8 cellular contexts compared by ENCODE assay signal in the genomic region with DNA sequence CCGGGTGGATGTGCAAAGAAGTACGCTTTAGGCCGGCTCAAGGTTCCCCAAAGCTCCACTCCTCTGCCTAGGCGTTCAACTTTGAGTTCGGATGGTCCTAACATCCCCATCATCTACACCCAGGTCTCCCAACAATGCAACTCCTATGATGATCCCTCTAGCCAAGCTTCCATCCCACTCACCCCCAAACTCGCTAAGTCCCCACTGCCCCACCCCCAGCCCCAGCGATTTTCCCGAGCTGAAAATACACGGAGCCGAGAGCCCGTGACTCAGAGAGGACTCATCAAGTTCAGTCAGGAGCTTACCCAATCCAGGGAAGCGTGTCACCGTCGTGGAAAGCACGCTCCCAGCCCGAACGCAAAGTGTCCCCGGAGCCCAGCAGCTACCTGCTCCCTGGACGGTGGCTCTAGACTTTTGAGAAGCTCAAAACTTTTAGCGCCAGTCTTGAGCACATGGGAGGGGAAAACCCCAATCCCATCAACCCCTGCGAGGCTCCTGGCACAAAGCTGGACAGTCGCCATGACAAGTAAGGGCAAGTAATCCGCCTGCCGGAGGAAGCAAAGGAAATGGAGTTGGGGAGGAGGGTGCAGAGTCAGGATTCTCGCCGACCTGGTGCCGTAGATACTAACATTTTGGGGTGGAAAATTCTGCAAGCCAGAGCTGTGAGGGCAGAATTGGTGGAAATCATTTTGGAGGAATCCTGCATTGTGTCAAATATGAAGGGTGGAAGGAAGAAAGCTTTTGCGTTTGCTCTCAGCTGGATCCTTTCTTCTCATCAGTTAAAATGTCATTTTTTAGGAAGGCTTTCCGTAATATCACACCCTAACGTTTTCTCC. TPM values are rescaled to one million over a fixed set of nuclear protein-coding genes. Genes with fewer than 3 reads are reported as not detected.
DNase-seq lines count a peak whose midpoint lies in the region; ATAC-seq, FAIRE-seq and TF ChIP-seq lines count a peak whose summit lies in the region.

Gene TP53 (minus strand): TSS at position 419 of the 836 bp plus-strand sequence. CDS start 10,896 bp downstream, outside the sequence.

- peak; percentile 94 for FAIRE-seq in GM19239 (lab: Jason Lieb, UNC)

- peaks cover 48% of the 10 kb centered on the region for H3F3A ChIP-seq in neural progenitor cell (ENCODE audit: low read depth)

- no peak for TF ChIP-seq EP300 in stomach (IDR thresholded peaks at IDR 0.05)

- 0 to 1% (median 0%) methylated on average over 25 to 30 of the region's 30 CpGs for WGBS in stomach, 5 donors

- H3K27ac ChIP-seq in foreskin keratinocyte: peak within 1 kb of the TSS; percentile 89
- peak within 1 kb of the TSS; percentile 100 for H3K27ac ChIP-seq in neural progenitor cell
- H3K27ac ChIP-seq in stomach: peak within 1 kb of the TSS; percentile 83 to 98 (median 97)

- CTCF ChIA-PET in AG04449 (lab: Yijun Ruan, JAX): interaction anchor here (0.6 to 9.5 kb wide), 68 partner anchors 11 to 760 kb away, joined by 3 to 201 read pairs (median 5); partner anchors contain the start of genes ATP1B2, CD68, EFNB3 and FXR2

- intact Hi-C loops in stomach (cut with DNase I; ENCODE audit: low total_unique reads): loop anchor here (10.0 kb wide), 1 partner anchor 52 kb away; the partner anchor contains the start of gene SHBG

- H3K4me1 ChIP-seq in foreskin keratinocyte (peaks cover 8% of the 10 kb centered on the region), neural progenitor cell (peaks cover 16% of the 10 kb centered on the region), stomach (peaks cover 22 to 52% (median 37%) of the 10 kb centered on the region in 4 donors)

- peak in 2 of 4 donors; percentile 52 to 53 for TF ChIP-seq POLR2A in stomach (IDR thresholded peaks at IDR 0.05)

- H3K4me2 ChIP-seq in neural progenitor cell: peak within 1 kb of the TSS; percentile 91

- TF ChIP-seq CTCF in AG04449 (IDR thresholded peaks at IDR 0.05; ENCODE audit: insufficient read depth, low read length, missing control alignments) (no peak), foreskin keratinocyte (conservative IDR thresholded peaks at IDR 0.05) (no peak), neural progenitor cell (IDR thresholded peaks at IDR 0.05) (no peak), stomach (IDR thresholded peaks at IDR 0.05) (no peak)

- peak within 1 kb of the TSS; percentile 100 for H3K27ac Mint-ChIP-seq in neural progenitor cell

- peak within 1 kb of the TSS; percentile 98 for H3K9ac ChIP-seq in neural progenitor cell

- H3K27me3 ChIP-seq in foreskin keratinocyte (no peaks in the 10 kb centered on the region), neural progenitor cell (no peaks in the 10 kb centered on the region), stomach (no peaks in the 10 kb centered on the region)

- H3K27me3 Mint-ChIP-seq in neural progenitor cell (ENCODE audit: insufficient read depth, low read depth): no peaks in the 10 kb centered on the region

- peak; percentile 58 for DNase-seq in AG04449 (ENCODE audit: low read depth, low spot score)
- peak; percentile 58 for DNase-seq in GM19239 (ENCODE audit: insufficient read length, low spot score)
- DNase-seq in NAMALWA (ENCODE audit: low spot score): peak; percentile 92
- DNase-seq in SK-MEL-5 (ENCODE audit: low read depth, low spot score): peak; percentile 96
- DNase-seq in activated naive CD4-positive, alpha-beta T cell treated with Interleukin-2 at 50 U/mL for 16 hours: peak; percentile 92
- peak; percentile 87 to 92 for DNase-seq in foreskin keratinocyte
- DNase-seq in neural progenitor cell (ENCODE audit: low spot score): peak; percentile 96
- DNase-seq in stomach: peak; percentile 90

- peak within 1 kb of the TSS; percentile 97 for H3K4me3 Mint-ChIP-seq in neural progenitor cell

- no peaks in the 10 kb centered on the region for H3K9me3 ChIP-seq in neural progenitor cell (ENCODE audit: low read depth)
- H3K9me3 ChIP-seq in stomach: no peaks in the 10 kb centered on the region

- POLR2A ChIA-PET in AG04449 (lab: Yijun Ruan, JAX): interaction anchor here (0.6 to 3.0 kb wide), 20 partner anchors 10 to 506 kb away, joined by 3 to 21 read pairs (median 4); partner anchors contain the start of genes CD68, EFNB3, FXR2 and MPDU1

- no peaks in the 10 kb centered on the region for H3K36me3 ChIP-seq in neural progenitor cell
- H3K36me3 ChIP-seq in stomach: peaks cover 0 to 18% (median 4%) of the 10 kb centered on the region in 4 donors

- H3K4me3 ChIP-seq in AG04449 (ENCODE audit: low read depth, low read length) (peak within 1 kb of the TSS; percentile 99), neural progenitor cell (peak within 1 kb of the TSS; percentile 93), stomach (peak within 1 kb of the TSS; percentile 80 to 95 (median 86))

- no peaks in the 10 kb centered on the region for H3K9me3 Mint-ChIP-seq in neural progenitor cell

- peak; percentile 56 for ATAC-seq in foreskin keratinocyte

- no peaks in the 10 kb centered on the region for H4K20me1 ChIP-seq in neural progenitor cell (ENCODE audit: low read depth)

- peak within 1 kb of the TSS; percentile 45 for H2AFZ ChIP-seq in neural progenitor cell (replicated peaks)

- peaks cover 25% of the 10 kb centered on the region for H3K4me1 Mint-ChIP-seq in neural progenitor cell

- peaks cover 70% of the 10 kb centered on the region for H3K79me2 ChIP-seq in neural progenitor cell (ENCODE audit: low read depth)

- in situ Hi-C loops in SK-MEL-5 (cut with HindIII; ENCODE audit: low pct_unique_long_range_greater_than_20kb, low sequenced_read_pairs): no loop called here

- H3K36me3 Mint-ChIP-seq in neural progenitor cell: peaks cover 11% of the 10 kb centered on the region

RNA-seq across cellular contexts. Expression of gene TP53, which starts in this region (rescaled TPM):
- total RNA-seq in SK-MEL-5 (2014; rRNA removed; shearing (Covaris generic)): 14.1 and 15.4 TPM in 2 replicates
- 52.1 and 52.5 TPM in 2 replicates for polyA plus RNA-seq in SK-MEL-5 (2015; cell fraction: cytosol; rRNA removed)
- 21.9 and 44.3 TPM in 2 replicates for polyA plus RNA-seq in SK-MEL-5 (2015; cell fraction: nucleus; rRNA removed)
- total RNA-seq in foreskin keratinocyte (64.5 and 68.4 TPM in 2 replicates), neural progenitor cell (ENCODE audit: low replicate concordance) (54.9 and 69.7 TPM in 2 replicates), stomach (10 to 100 TPM in 4 of 5 donors, 1 to 10 TPM in 1; 5.8 to 34.8 (median 25.2) TPM)
- polyA plus RNA-seq in foreskin keratinocyte (47.9 and 49.4 TPM in 2 replicates), stomach (10 to 100 TPM; 12.3 to 26.4 (median 13.0) TPM)

Comparison
In these comparisons a context has a peak if more than half of its experiments do, and no peak if none do; other contexts are left out.
1. Peak in every context shown above with its lines: DNase-seq, ATAC-seq, H3K4me3 ChIP-seq and H3K27ac ChIP-seq.